8 cellular contexts compared by ENCODE assay signal in the genomic region with DNA sequence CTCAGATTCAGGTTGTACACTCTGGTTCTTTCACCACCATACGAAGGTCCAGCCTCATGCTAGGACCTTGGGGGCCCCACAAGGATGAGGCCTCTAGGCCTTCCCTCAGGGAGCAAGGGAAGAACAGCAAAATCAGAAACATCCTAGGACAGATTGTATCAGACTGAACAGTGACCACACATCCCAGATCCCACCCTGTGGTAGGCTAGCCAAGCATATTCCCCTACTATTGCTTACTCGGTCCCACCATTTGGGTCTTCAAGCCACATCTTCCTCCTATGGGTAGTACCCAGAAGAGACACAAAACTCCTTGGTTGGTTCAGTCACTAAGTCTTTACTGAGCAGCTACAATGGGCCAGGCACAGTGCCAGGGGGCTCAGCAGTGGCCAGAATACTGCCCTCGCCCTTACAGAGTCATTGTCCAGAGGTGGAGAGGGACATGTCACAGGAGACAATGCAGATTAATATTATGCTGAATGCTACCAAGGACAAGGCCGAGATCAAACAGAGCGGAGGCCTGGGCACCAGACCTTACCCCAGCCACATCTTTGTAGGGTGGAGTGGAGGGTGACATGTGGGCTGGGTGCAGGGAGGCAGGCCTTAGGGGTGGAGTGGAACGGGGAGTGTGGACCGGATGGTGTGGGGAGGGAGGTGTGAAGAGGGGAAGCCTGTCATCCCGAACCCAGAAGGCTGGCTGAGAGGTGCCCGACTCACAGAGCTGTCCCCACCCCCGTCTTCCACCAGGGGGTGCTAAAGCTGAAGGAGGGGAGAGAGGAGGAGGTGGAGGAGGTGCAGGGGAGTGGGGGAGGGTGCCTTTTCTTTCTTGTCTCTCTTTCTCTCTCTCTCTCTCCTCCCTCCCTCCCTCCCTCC.
DNase-seq lines count a peak whose midpoint lies in the region; ATAC-seq lines count a peak whose summit lies in the region.

No MANE protein-coding gene starts in this region.

- peak; percentile 57 for ATAC-seq in HG03196 (IDR thresholded peaks at IDR 0.05; ENCODE audit: unreplicated experiment)

- peak; percentile 61 to 72 for DNase-seq in NCI-H446 (lab: John Stamatoyannopoulos, UW)
- no peak for DNase-seq in NCI-H446 treated with DMSO at 0.1 percent for 48 hours (lab: John Stamatoyannopoulos, UW)
- peak; percentile 90 for DNase-seq in NCI-H69 (lab: John Stamatoyannopoulos, UW)
- DNase-seq in activated CD4-positive, alpha-beta T cell treated with anti-CD3 and anti-CD28 coated beads, Interleukin-2, amount 50 U/mL, for 24 hours (ENCODE audit: low read depth in 1 of 2, low spot score in 1 of 2): peak; percentile 69 to 87
- peak; percentile 93 for DNase-seq in medulla oblongata (ENCODE audit: extremely low spot score)
- DNase-seq in stimulated activated CD8-positive, alpha-beta memory T cell treated with anti-CD3 and anti-CD28 coated beads, Interleukin-15, amount 100 ng/mL, for 1 hour (ENCODE audit: low read depth): peak; percentile 83

- H3K9me3 Mint-ChIP-seq in dendritic cell treated with granulocyte-macrophage colony-stimulating factor and Interleukin-4, amounts not matched to agents 40 ng/mL and 50 ng/mL, for 4 days: no peaks in the 10 kb centered on the region

- intact Hi-C loops in dendritic cell treated with granulocyte-macrophage colony-stimulating factor and Interleukin-4, amounts not matched to agents 40 ng/mL and 50 ng/mL, for 4 days (cut with micrococcal nuclease): loop anchor here (1.0 to 5.0 kb wide), 2 partner anchors 73 to 239 kb away; a partner anchor contains a TSS

- peaks cover 84% of the 10 kb centered on the region for H3K4me1 Mint-ChIP-seq in dendritic cell treated with granulocyte-macrophage colony-stimulating factor and Interleukin-4, amounts not matched to agents 40 ng/mL and 50 ng/mL, for 4 days (ENCODE audit: low read depth)

- peak overlapping the region; percentile 74 for H3K27ac Mint-ChIP-seq in dendritic cell treated with granulocyte-macrophage colony-stimulating factor and Interleukin-4, amounts not matched to agents 40 ng/mL and 50 ng/mL, for 4 days

- H3K4me3 Mint-ChIP-seq in dendritic cell treated with granulocyte-macrophage colony-stimulating factor and Interleukin-4, amounts not matched to agents 40 ng/mL and 50 ng/mL, for 4 days: no peak overlapping the region

- H3K27me3 Mint-ChIP-seq in dendritic cell treated with granulocyte-macrophage colony-stimulating factor and Interleukin-4, amounts not matched to agents 40 ng/mL and 50 ng/mL, for 4 days: no peaks in the 10 kb centered on the region

- H3K36me3 Mint-ChIP-seq in dendritic cell treated with granulocyte-macrophage colony-stimulating factor and Interleukin-4, amounts not matched to agents 40 ng/mL and 50 ng/mL, for 4 days (ENCODE audit: low read depth): peaks cover 20% of the 10 kb centered on the region
